In genomic region chr1:38888423-38889333, GRCh38 we compare ENCODE assay signal across 35 cellular contexts. TPM values are rescaled to one million over a fixed set of nuclear protein-coding genes. Genes with fewer than 3 reads are reported as not detected.
"Had no signal": no experiment of that assay in that cellular context is flagged by ENCODE, and none has a peak within 500 bp of the region (broad histone marks: within the 10 kb centered on the region; RNA-seq: fewer than 3 reads in every experiment).

No MANE protein-coding gene starts in this region.

- H3K36me3 Mint-ChIP-seq: naive B cell; naive thymus-derived CD8-positive, alpha-beta T cell; natural killer cell treated with Interleukin-12 subunit alpha and Interleukin-12 subunit beta and Interleukin-15 and Interleukin-18, amount 100 ng/mL, for 72 hours; stimulated activated effector memory CD8-positive, alpha-beta T cell treated with anti-CD3 and anti-CD28 coated beads, Interleukin-12 subunit alpha, Interleukin-12 subunit beta, amount 100 ng/mL, for 72 hours had no signal

- ATAC-seq: naive thymus-derived CD8-positive, alpha-beta T cell; natural killer cell treated with Interleukin-12 subunit alpha and Interleukin-12 subunit beta and Interleukin-15 and Interleukin-18, amount 100 ng/mL, for 72 hours; psoas muscle; right cardiac atrium; sciatic nerve; stimulated activated effector memory CD8-positive, alpha-beta T cell treated with anti-CD3 and anti-CD28 coated beads, Interleukin-12 subunit alpha, Interleukin-12 subunit beta, amount 100 ng/mL, for 72 hours; stimulated activated naive B cell treated with anti-CD40 and anti-IgM and Interleukin-4, amounts not matched to agents 10 μg/mL and 1 μg/mL and 100 μg/mL, for 72 hours had no signal

- H3K9me3 ChIP-seq: neutrophil, ovary, psoas muscle, spleen, stomach, suprapubic skin, testis, tibial artery, transverse colon, upper lobe of left lung, vagina had no signal

- H2AFZ ChIP-seq: parathyroid adenoma had no signal

- H3K4me1 Mint-ChIP-seq: nephron progenitor cell; neural crest cell; stimulated activated effector memory CD8-positive, alpha-beta T cell treated with anti-CD3 and anti-CD28 coated beads, Interleukin-12 subunit alpha, Interleukin-12 subunit beta, amount 100 ng/mL, for 72 hours; stimulated activated naive B cell treated with anti-CD40 and anti-IgM and Interleukin-4, amounts not matched to agents 10 μg/mL and 1 μg/mL and 100 μg/mL, for 72 hours had no signal

- H3K4me3 ChIP-seq: ovary, psoas muscle, skin epidermis, smooth muscle cell, spleen, stomach, suprapubic skin, testis, tibial artery, transverse colon, upper lobe of left lung, vagina had no signal

- DNase-seq: naive B cell; naive thymus-derived CD8-positive, alpha-beta T cell; nephron progenitor cell; nucleus accumbens; ovary; posterior cingulate gyrus; psoas muscle; right cardiac atrium; spleen; stimulated activated CD4-positive, alpha-beta T cell treated with anti-CD3 and anti-CD28 coated beads, Interleukin-12 subunit alpha, Interleukin-12 subunit beta, amount 100 ng/mL, for 4 hours; stimulated activated CD4-positive, alpha-beta T cell treated with anti-CD3 and anti-CD28 coated beads, Interleukin-2, amount 100 ng/mL, for 24 hours; stimulated activated CD4-positive, alpha-beta T cell treated with anti-CD3 and anti-CD28 coated beads, Interleukin-2, amount 100 ng/mL, for 48 hours; stimulated activated CD4-positive, alpha-beta T cell treated with anti-CD3 and anti-CD28 coated beads, Interleukin-4, amount 100 ng/mL, for 24 hours; stimulated activated naive B cell treated with anti-CD40 and anti-IgM and Interleukin-4, amounts not matched to agents 10 μg/mL and 1 μg/mL and 100 μg/mL, for 72 hours; stimulated activated naive CD4-positive, alpha-beta T cell treated with Interleukin-2 at 50 U/mL for 16 hours; stomach; substantia nigra; testis; tibial artery; transverse colon; upper lobe of left lung had no signal

- H3K4me2 ChIP-seq: smooth muscle cell had no signal

- H3K27ac Mint-ChIP-seq: naive B cell; natural killer cell treated with Interleukin-12 subunit alpha and Interleukin-12 subunit beta and Interleukin-15 and Interleukin-18, amount 100 ng/mL, for 72 hours; nephron progenitor cell; progenitor cell of endocrine pancreas; stimulated activated effector memory CD8-positive, alpha-beta T cell treated with anti-CD3 and anti-CD28 coated beads, Interleukin-12 subunit alpha, Interleukin-12 subunit beta, amount 100 ng/mL, for 72 hours; stimulated activated naive B cell treated with anti-CD40 and anti-IgM and Interleukin-4, amounts not matched to agents 10 μg/mL and 1 μg/mL and 100 μg/mL, for 72 hours; stimulated activated naive CD8-positive, alpha-beta T cell treated with anti-CD3 and anti-CD28 coated beads, Interleukin-15, Interleukin-2, amounts not matched to agents 100 ng/mL and 50 ng/mL, for 24 hours had no signal

- H3K4me1 ChIP-seq: parathyroid adenoma, psoas muscle, spleen, stomach, suprapubic skin, testis, tibial artery, transverse colon, upper lobe of left lung, vagina had no signal

- H3K9me3 Mint-ChIP-seq: naive B cell; naive thymus-derived CD8-positive, alpha-beta T cell; natural killer cell treated with Interleukin-12 subunit alpha and Interleukin-12 subunit beta and Interleukin-15 and Interleukin-18, amount 100 ng/mL, for 72 hours; nephron progenitor cell; neural crest cell; stimulated activated effector memory CD8-positive, alpha-beta T cell treated with anti-CD3 and anti-CD28 coated beads, Interleukin-12 subunit alpha, Interleukin-12 subunit beta, amount 100 ng/mL, for 72 hours; stimulated activated naive B cell treated with anti-CD40 and anti-IgM and Interleukin-4, amounts not matched to agents 10 μg/mL and 1 μg/mL and 100 μg/mL, for 72 hours; stimulated activated naive CD8-positive, alpha-beta T cell treated with anti-CD3 and anti-CD28 coated beads, Interleukin-15, Interleukin-2, amounts not matched to agents 100 ng/mL and 50 ng/mL, for 24 hours had no signal

- H3K27me3 ChIP-seq: neutrophil, ovary, spleen, stomach, suprapubic skin, testis, tibial artery, transverse colon, upper lobe of left lung, vagina had no signal

- FAIRE-seq: urothelium cell line had no signal

- H3K27me3 Mint-ChIP-seq: natural killer cell treated with Interleukin-12 subunit alpha and Interleukin-12 subunit beta and Interleukin-15 and Interleukin-18, amount 100 ng/mL, for 72 hours; progenitor cell of endocrine pancreas; stimulated activated naive CD8-positive, alpha-beta T cell treated with anti-CD3 and anti-CD28 coated beads, Interleukin-15, Interleukin-2, amounts not matched to agents 100 ng/mL and 50 ng/mL, for 24 hours had no signal

- H3K27ac ChIP-seq: neutrophil, ovary, parathyroid adenoma, psoas muscle, skin epidermis, spleen, stomach, suprapubic skin, testis, tibial artery, transverse colon, upper lobe of left lung, vagina had no signal

- H3K36me3 ChIP-seq: neutrophil, ovary, spleen, tibial artery, transverse colon, upper lobe of left lung, vagina had no signal

- H3K4me3 Mint-ChIP-seq: naive thymus-derived CD8-positive, alpha-beta T cell; natural killer cell treated with Interleukin-12 subunit alpha and Interleukin-12 subunit beta and Interleukin-15 and Interleukin-18, amount 100 ng/mL, for 72 hours; nephron progenitor cell; neural crest cell; stimulated activated effector memory CD8-positive, alpha-beta T cell treated with anti-CD3 and anti-CD28 coated beads, Interleukin-12 subunit alpha, Interleukin-12 subunit beta, amount 100 ng/mL, for 72 hours; stimulated activated naive B cell treated with anti-CD40 and anti-IgM and Interleukin-4, amounts not matched to agents 10 μg/mL and 1 μg/mL and 100 μg/mL, for 72 hours; stimulated activated naive CD8-positive, alpha-beta T cell treated with anti-CD3 and anti-CD28 coated beads, Interleukin-15, Interleukin-2, amounts not matched to agents 100 ng/mL and 50 ng/mL, for 24 hours had no signal

- H3K79me2 ChIP-seq: parathyroid adenoma had no signal

- H3K9ac ChIP-seq: parathyroid adenoma had no signal

RNA-seq across cellular contexts. Expression of gene GJA9, which starts 7.3 kb away (rescaled TPM):
- total RNA-seq: naive thymus-derived CD8-positive, alpha-beta T cell; natural killer cell treated with Interleukin-12 subunit alpha and Interleukin-12 subunit beta and Interleukin-15 and Interleukin-18, amount 100 ng/mL, for 72 hours; neural crest cell; omental fat pad; ovary; progenitor cell of endocrine pancreas; psoas muscle; right cardiac atrium; sciatic nerve; smooth muscle cell; spleen; upper lobe of left lung; vagina had no signal
- polyA plus RNA-seq: naive thymus-derived CD8-positive, alpha-beta T cell; ovary; psoas muscle; smooth muscle cell had no signal

RNA-seq across cellular contexts. Expression of gene RHBDL2, which starts 53.0 kb away (rescaled TPM):
- total RNA-seq: naive thymus-derived CD8-positive, alpha-beta T cell; natural killer cell treated with Interleukin-12 subunit alpha and Interleukin-12 subunit beta and Interleukin-15 and Interleukin-18, amount 100 ng/mL, for 72 hours; neural crest cell; progenitor cell of endocrine pancreas; psoas muscle; smooth muscle cell had no signal
- polyA plus RNA-seq: smooth muscle cell had no signal
